ENCODE assay signal across 10 cellular contexts in the genomic region with DNA sequence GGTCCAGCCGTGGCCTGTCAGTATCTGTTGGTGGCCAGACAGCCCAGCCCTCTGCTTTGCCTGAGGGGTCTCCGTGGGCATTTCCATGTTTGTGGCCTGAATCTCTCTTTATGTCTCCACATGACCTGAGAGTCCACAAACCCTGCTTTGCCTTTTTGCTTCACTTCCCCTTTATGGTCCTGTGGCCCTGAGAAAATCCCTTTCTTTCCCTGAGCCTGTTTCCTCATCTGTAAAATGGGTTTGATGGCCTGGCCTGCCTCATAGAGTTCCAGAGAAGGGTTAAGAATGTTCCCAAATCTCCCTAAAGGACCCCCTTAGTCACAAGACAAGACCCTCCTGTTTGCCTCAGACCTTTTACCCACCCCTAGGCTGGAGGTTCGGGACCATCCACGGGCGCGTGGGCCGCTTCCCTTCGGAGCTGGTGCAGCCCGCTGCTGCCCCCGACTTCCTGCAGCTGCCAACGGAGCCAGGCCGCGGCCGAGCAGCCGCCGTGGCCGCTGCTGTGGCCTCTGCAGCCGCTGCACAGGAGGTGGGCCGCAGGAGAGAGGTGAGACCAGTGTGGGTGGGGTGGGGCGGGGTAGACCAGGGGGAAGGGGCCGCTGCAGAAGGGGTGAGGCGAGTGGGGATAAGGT. TPM values are rescaled to one million over a fixed set of nuclear protein-coding genes. Genes with fewer than 3 reads are reported as not detected.
DNase-seq lines count a peak whose midpoint lies in the region; ATAC-seq and TF ChIP-seq lines count a peak whose summit lies in the region.
"Had no signal": no experiment of that assay in that cellular context is flagged by ENCODE, and none has a peak within 500 bp of the region (broad histone marks: within the 10 kb centered on the region; RNA-seq: fewer than 3 reads in every experiment).

No MANE protein-coding gene starts in this region.

- no TSS peak for BruUV-seq in PC-9 (replicated peaks; lab: Mats Ljungman, UMichigan)

- H3K4me3 Mint-ChIP-seq in central memory CD8-positive, alpha-beta T cell, result peak overlapping the region; percentile 80
- peak overlapping the region; percentile 85 for H3K4me3 Mint-ChIP-seq in progenitor cell of endocrine pancreas (ENCODE audit: low read depth)

- no peaks in the 10 kb centered on the region for H3K36me3 ChIP-seq in Karpas-422 (ENCODE audit: insufficient read depth, low read length)
- no peaks in the 10 kb centered on the region for H3K36me3 ChIP-seq in PC-9 (ENCODE audit: low read depth)

- no peak overlapping the region for H3K9ac ChIP-seq in Karpas-422 (ENCODE audit: low read length)

- no peak for ATAC-seq in central memory CD8-positive, alpha-beta T cell (replicated peaks; ENCODE audit: extremely low read depth, poor library complexity, severe bottlenecking)

- POLR2A ChIA-PET in GM10248 (lab: Yijun Ruan, JAX), result no interaction called here
- POLR2A ChIA-PET in PC-9 (lab: Charles Lee; ENCODE audit: unreplicated experiment), result interaction anchor here (0.7 kb wide), 1 partner anchor 37 kb away, joined by 8 read pairs; no protein-coding TSS in a partner anchor

- H3K27ac Mint-ChIP-seq in central memory CD8-positive, alpha-beta T cell (ENCODE audit: low read depth), result peak overlapping the region; percentile 86
- peak overlapping the region; percentile 29 for H3K27ac Mint-ChIP-seq in progenitor cell of endocrine pancreas

- no peaks in the 10 kb centered on the region for H3K27me3 Mint-ChIP-seq in central memory CD8-positive, alpha-beta T cell
- H3K27me3 Mint-ChIP-seq in progenitor cell of endocrine pancreas, result peaks cover 11% of the 10 kb centered on the region
- H3K27me3 Mint-ChIP-seq: stimulated activated naive CD8-positive, alpha-beta T cell treated with anti-CD3 and anti-CD28 coated beads, Interleukin-15, amount 100 ng/mL, for 72 hours had no signal

- H2AFZ ChIP-seq in Karpas-422 (ENCODE audit: low read length) (no peak overlapping the region), PC-9 (no peak overlapping the region)

- H3K4me1 Mint-ChIP-seq in central memory CD8-positive, alpha-beta T cell, result peaks cover 22% of the 10 kb centered on the region
- H3K4me1 Mint-ChIP-seq in progenitor cell of endocrine pancreas (ENCODE audit: low read depth), result peaks cover 17% of the 10 kb centered on the region

- H3K4me2 ChIP-seq in Karpas-422 (ENCODE audit: low read depth, low read length, poor library complexity, severe bottlenecking), result peak overlapping the region; percentile 95
- H3K4me2 ChIP-seq in PC-9, result no peak overlapping the region

- H3K9me3 Mint-ChIP-seq in central memory CD8-positive, alpha-beta T cell, result no peaks in the 10 kb centered on the region
- H3K9me3 Mint-ChIP-seq in progenitor cell of endocrine pancreas (ENCODE audit: low read depth), result no peaks in the 10 kb centered on the region
- H3K9me3 Mint-ChIP-seq: brain; stimulated activated naive CD8-positive, alpha-beta T cell treated with anti-CD3 and anti-CD28 coated beads, Interleukin-15, amount 100 ng/mL, for 72 hours had no signal

- intact Hi-C loops in PC-9 (cut with micrococcal nuclease; ENCODE audit: unreplicated experiment), result no loop called here

- H3K4me3 ChIP-seq in Karpas-422 (ENCODE audit: low read length), result no peak overlapping the region
- no peak overlapping the region for H3K4me3 ChIP-seq in PC-9

- no peak for TF ChIP-seq CTCF in GM10248 (IDR thresholded peaks at IDR 0.05; ENCODE audit: control extremely low read depth, extremely low read depth, low read depth, missing control alignments)
- no peak for TF ChIP-seq CTCF in progenitor cell of endocrine pancreas (IDR thresholded peaks at IDR 0.05; ENCODE audit: unreplicated experiment)
- no peak for TF ChIP-seq CTCF in PC-9 (conservative IDR thresholded peaks at IDR 0.05)

- H4K20me1 ChIP-seq in Karpas-422 (ENCODE audit: insufficient read depth, low read depth, low read length) (peaks cover 4% of the 10 kb centered on the region; the same call in 1 of the 2 replicates), PC-9 (ENCODE audit: insufficient read depth) (no peaks in the 10 kb centered on the region)

- no peaks in the 10 kb centered on the region for H3K9me2 ChIP-seq in Karpas-422 (replicated peaks; ENCODE audit: insufficient read depth, low read length)
- H3K9me2 ChIP-seq in PC-9 (ENCODE audit: insufficient read depth), result no peaks in the 10 kb centered on the region

- CTCF ChIA-PET in GM10248 (lab: Yijun Ruan, JAX) (interaction anchor here (0.6 to 1.4 kb wide), 5 partner anchors 9 to 29 kb away, joined by 3 to 7 read pairs (median 4); partner anchors contain the start of gene ALKBH5), PC-9 (lab: Charles Lee) (no interaction called here)

- H3K9me3 ChIP-seq in Karpas-422 (ENCODE audit: low read length) (no peaks in the 10 kb centered on the region), PC-9 (ENCODE audit: insufficient read depth, low read depth) (no peaks in the 10 kb centered on the region)

- peak; percentile 52 for DNase-seq in GM10248 (ENCODE audit: extremely low spot score)
- no peak for DNase-seq in Karpas-422
- no peak for DNase-seq in central memory CD8-positive, alpha-beta T cell (ENCODE audit: low spot score in 2 of 2)
- DNase-seq in progenitor cell of endocrine pancreas (ENCODE audit: low spot score, unreplicated experiment), result no peak
- DNase-seq in NCI-H748 (lab: John Stamatoyannopoulos, UW; ENCODE audit: unreplicated experiment), result no peak
- no peak for DNase-seq in PC-9
- DNase-seq in NCI-H1417 treated with DMSO at 0.1 percent for 48 hours (lab: John Stamatoyannopoulos, UW), result no peak

- peaks cover 34% of the 10 kb centered on the region; the same call in 1 of the 2 replicates for H3F3A ChIP-seq in PC-9 (ENCODE audit: insufficient read depth, low read depth)

- H3K79me2 ChIP-seq in Karpas-422 (ENCODE audit: low read length) (no peaks in the 10 kb centered on the region), PC-9 (ENCODE audit: low read depth) (no peaks in the 10 kb centered on the region)

- H3K27me3 ChIP-seq in Karpas-422 (ENCODE audit: low read length) (no peaks in the 10 kb centered on the region), PC-9 (ENCODE audit: insufficient read depth, low read depth) (no peaks in the 10 kb centered on the region)

- H3K4me1 ChIP-seq in Karpas-422 (ENCODE audit: low read length), result peaks cover 8% of the 10 kb centered on the region
- H3K4me1 ChIP-seq in PC-9 (replicated peaks; ENCODE audit: insufficient read depth), result 0 out of 2 replicates have a peak, but pooled peaks cover 5% of the 10 kb centered on the region

- peaks cover 4% of the 10 kb centered on the region for H3K36me3 Mint-ChIP-seq in central memory CD8-positive, alpha-beta T cell (ENCODE audit: insufficient read depth)
- H3K36me3 Mint-ChIP-seq in progenitor cell of endocrine pancreas (ENCODE audit: insufficient read depth), result no peaks in the 10 kb centered on the region
- H3K36me3 Mint-ChIP-seq: brain had no signal

- H3K27ac ChIP-seq in Karpas-422 (ENCODE audit: low read length) (no peak overlapping the region), PC-9 (no peak overlapping the region)

RNA-seq across cellular contexts. Expression of gene ALKBH5, which starts 26.2 kb away (rescaled TPM):
- 124 and 145 TPM in 2 replicates for total RNA-seq in Karpas-422 (2014; rRNA removed; shearing (Covaris generic); ENCODE audit: low replicate concordance)
- total RNA-seq in progenitor cell of endocrine pancreas (78.1 and 78.4 TPM in 2 replicates), PC-9 (2021) (101 and 117 TPM in 2 replicates)

RNA-seq across cellular contexts. Expression of gene MYO15A, which starts 48.9 kb away (rescaled TPM):
- total RNA-seq in Karpas-422 (2014; rRNA removed; shearing (Covaris generic); ENCODE audit: low replicate concordance), result 0.11 and 1.3 TPM in 2 replicates
- 3.3 and 3.9 TPM in 2 replicates for total RNA-seq in progenitor cell of endocrine pancreas
- total RNA-seq in PC-9 (2021), result 3.5 and 4.9 TPM in 2 replicates
- total RNA-seq: M059J had no signal
